8 cellular contexts compared by ENCODE assay signal in genomic region chr13:29594710-29595379, GRCh38. TPM values are rescaled to one million over a fixed set of nuclear protein-coding genes. Genes with fewer than 3 reads are reported as not detected.
A peak's percentile ranks its signal among the peaks of the same experiment; 100 is the strongest.
DNase-seq lines count a peak whose midpoint lies in the region; ATAC-seq and TF ChIP-seq lines count a peak whose summit lies in the region.

No MANE protein-coding gene starts in this region.

- POLR2A ChIA-PET in activated B cell treated with CpG ODN at 0.5 μM for 24 hours (lab: Charles Lee), result interaction anchor here (1.7 kb wide), 1 partner anchor 1023 kb away, joined by 6 read pairs; the partner anchor contains the start of gene USPL1

- TF ChIP-seq CTCF in GM06990 (IDR thresholded peaks at IDR 0.05; ENCODE audit: insufficient read depth, low read length, poor library complexity, severe bottlenecking), result no peak
- no peak for TF ChIP-seq CTCF in activated B cell treated with CpG ODN at 0.5 μM for 24 hours (IDR thresholded peaks at IDR 0.05)
- TF ChIP-seq CTCF in mammary epithelial cell (conservative IDR thresholded peaks at IDR 0.05 in 1 of 2, IDR thresholded peaks at IDR 0.05 in 1 of 2; ENCODE audit: extremely low read depth in 1 of 2, insufficient read depth in 1 of 2, low read depth in 1 of 2, low read length in 2 of 2), result no peak
- TF ChIP-seq CTCF in kidney epithelial cell (IDR thresholded peaks at IDR 0.05; ENCODE audit: insufficient read depth, low read length, poor library complexity, severe bottlenecking), result no peak

- H3K27ac Mint-ChIP-seq in IgD-negative memory B cell, result peak overlapping the region; percentile 88 to 96 (median 89)
- H3K27ac Mint-ChIP-seq in activated B cell treated with CpG ODN at 0.5 μM for 24 hours, result peak overlapping the region; percentile 88

- peak overlapping the region; percentile 84 for H3K4me2 ChIP-seq in mammary epithelial cell (ENCODE audit: insufficient read depth, low read depth, low read length)

- no TSS peak for BruUV-seq in mammary epithelial cell (replicated peaks; lab: Mats Ljungman, UMichigan)

- no peaks in the 10 kb centered on the region; the same call in 1 of the 2 replicates for H3K36me3 ChIP-seq in GM06990 (ENCODE audit: control insufficient read depth, insufficient read depth, low read length)
- no peaks in the 10 kb centered on the region for H3K36me3 ChIP-seq in mammary epithelial cell (ENCODE audit: insufficient read depth, low read length)
- no peaks in the 10 kb centered on the region for H3K36me3 ChIP-seq in kidney epithelial cell (ENCODE audit: control insufficient read depth, insufficient read depth, low read length)

- peak overlapping the region; percentile 89 to 98 (median 98) for H3K4me3 Mint-ChIP-seq in IgD-negative memory B cell
- peak overlapping the region; percentile 91 for H3K4me3 Mint-ChIP-seq in activated B cell treated with CpG ODN at 0.5 μM for 24 hours

- no peaks in the 10 kb centered on the region for H3K9me3 ChIP-seq in mammary epithelial cell (replicated peaks; ENCODE audit: insufficient read depth, low read length)

- in situ Hi-C loops in mammary epithelial cell (cut with MboI; ENCODE audit: low sequenced_read_pairs in 2 of 2), result no loop called here

- peaks cover 7% of the 10 kb centered on the region for H4K20me1 ChIP-seq in mammary epithelial cell (ENCODE audit: insufficient read depth, low read length)

- ATAC-seq in GM21576 (IDR thresholded peaks at IDR 0.05; ENCODE audit: unreplicated experiment) (peak; percentile 31), activated B cell treated with CpG ODN at 0.5 μM for 24 hours (ENCODE audit: low read depth) (peak; percentile 42)

- no peaks in the 10 kb centered on the region for H3K36me3 Mint-ChIP-seq in IgD-negative memory B cell
- H3K36me3 Mint-ChIP-seq in activated B cell treated with CpG ODN at 0.5 μM for 24 hours (ENCODE audit: low read depth), result peaks cover 17% of the 10 kb centered on the region

- H3K27me3 Mint-ChIP-seq in IgD-negative memory B cell (no peaks in the 10 kb centered on the region), activated B cell treated with CpG ODN at 0.5 μM for 24 hours (no peaks in the 10 kb centered on the region)

- CTCF ChIA-PET in activated B cell treated with CpG ODN at 0.5 μM for 24 hours (lab: Charles Lee) (no interaction called here), mammary epithelial cell (lab: Charles Lee; ENCODE audit: low non-redundant PET) (no interaction called here)

- H3K4me1 Mint-ChIP-seq in IgD-negative memory B cell, result peaks cover 19 to 35% (median 32%) of the 10 kb centered on the region in 3 donors
- H3K4me1 Mint-ChIP-seq in activated B cell treated with CpG ODN at 0.5 μM for 24 hours, result peaks cover 35% of the 10 kb centered on the region

- H3K27me3 ChIP-seq in GM06990 (replicated peaks; ENCODE audit: control insufficient read depth, insufficient read depth, low read length) (no peaks in the 10 kb centered on the region), mammary epithelial cell (ENCODE audit: insufficient read depth, low read length) (no peaks in the 10 kb centered on the region), kidney epithelial cell (ENCODE audit: control insufficient read depth, insufficient read depth, low read length) (no peaks in the 10 kb centered on the region)

- H3K4me3 ChIP-seq in GM06990 (replicated peaks; ENCODE audit: low read depth, low read length), result peak overlapping the region; percentile 85
- H3K4me3 ChIP-seq in mammary epithelial cell (replicated peaks in 1 of 3; ENCODE audit: insufficient read depth in 1 of 3, low read depth in 2 of 3, low read length in 3 of 3), result peak overlapping the region; percentile 55 to 92 (median 91)
- peak overlapping the region; percentile 68 for H3K4me3 ChIP-seq in kidney epithelial cell (ENCODE audit: low read depth, low read length)

- DNase-seq in GM06990 (ENCODE audit: extremely low read depth, insufficient read length) (peak; percentile 77), activated B cell treated with CpG ODN at 0.5 μM for 24 hours (peak; percentile 68), mammary epithelial cell (peak; percentile 50), kidney epithelial cell (ENCODE audit: low read depth) (no peak), T1000 (lab: John Stamatoyannopoulos, UW) (no peak)
- peak; percentile 80 for DNase-seq in stimulated activated CD4-positive, alpha-beta T cell treated with anti-CD3 and anti-CD28 coated beads, Interleukin-1b, Interleukin-23, amount 100 ng/mL, for 48 hours

- H3K9me3 Mint-ChIP-seq in IgD-negative memory B cell (no peaks in the 10 kb centered on the region), activated B cell treated with CpG ODN at 0.5 μM for 24 hours (no peaks in the 10 kb centered on the region)

- intact Hi-C loops in activated B cell treated with CpG ODN at 0.5 μM for 24 hours (cut with micrococcal nuclease), result loop anchor here (1.0 to 10.0 kb wide), 10 partner anchors 52 to 1567 kb away; partner anchors contain the start of genes HMGB1, KATNAL1, PAN3 and UBL3
- intact Hi-C loops in mammary epithelial cell (cut with micrococcal nuclease), result loop anchor here (1.0 to 2.0 kb wide), 4 partner anchors 82 to 113 kb away; no protein-coding TSS in a partner anchor

- peak overlapping the region; percentile 97 for H3K9ac ChIP-seq in mammary epithelial cell (ENCODE audit: insufficient read depth, low read length)

- WGBS in mammary epithelial cell (ENCODE audit: low coverage, missing lambda C conversion rate), result 2% methylated on average over 9 of the region's 75 CpGs

- peak overlapping the region; percentile 85 for H2AFZ ChIP-seq in mammary epithelial cell (ENCODE audit: low read depth, low read length)

- peaks cover 55% of the 10 kb centered on the region for H3K79me2 ChIP-seq in mammary epithelial cell (ENCODE audit: insufficient read depth, low read length)

- peak overlapping the region; percentile 96 for H3K27ac ChIP-seq in mammary epithelial cell (ENCODE audit: insufficient read depth, low read depth, low read length)

- dilution Hi-C loops in mammary epithelial cell (cut with HindIII; ENCODE audit: low sequenced_read_pairs), result no loop called here

- H3K4me1 ChIP-seq in mammary epithelial cell (ENCODE audit: insufficient read depth, low read length), result peaks cover 26% of the 10 kb centered on the region

RNA-seq across cellular contexts. Expression of gene SLC7A1, which starts 0.6 kb away (rescaled TPM):
- polyA plus RNA-seq in IgD-negative memory B cell (5.7 TPM), mammary epithelial cell (30.9 TPM)
- total RNA-seq in activated B cell treated with CpG ODN at 0.5 μM for 24 hours (83.5 and 85.0 TPM in 2 replicates), mammary epithelial cell (100 to 1,000 TPM in 1 of 2 donors, 10 to 100 TPM in 1; 82.7 to 176 TPM), kidney epithelial cell (79.3 and 91.5 TPM in 2 replicates)
- polyA minus RNA-seq in mammary epithelial cell, result 105 TPM

Comparison
In these comparisons a context has a peak if more than half of its experiments do, and no peak if none do; other contexts are left out.
1. DNase-seq: peak in GM06990 (single experiment), activated B cell treated with CpG ODN at 0.5 μM for 24 hours (single experiment), mammary epithelial cell (single experiment) and stimulated activated CD4-positive, alpha-beta T cell treated with anti-CD3 and anti-CD28 coated beads, Interleukin-1b, Interleukin-23, amount 100 ng/mL, for 48 hours (single experiment); none in kidney epithelial cell (single experiment) and T1000 (single experiment).
2. Peak in every context shown above with its lines, with median percentiles within 50 percentile points of each other: H3K4me3 ChIP-seq.